11 cellular contexts compared by ENCODE assay signal in genomic region chr3:71392277-71392676, GRCh38.
A peak's percentile ranks its signal among the peaks of the same experiment; 100 is the strongest.
DNase-seq lines count a peak whose midpoint lies in the region; ATAC-seq and TF ChIP-seq lines count a peak whose summit lies in the region.
"Had no signal": no experiment of that assay in that cellular context is flagged by ENCODE, and none has a peak within 500 bp of the region (broad histone marks: within the 10 kb centered on the region; RNA-seq: fewer than 3 reads in every experiment).

No MANE protein-coding gene starts in this region.

- H3K4me1 Mint-ChIP-seq in activated naive CD8-positive, alpha-beta T cell treated with anti-CD3 and anti-CD28 coated beads for 36 hours: peaks cover 77% of the 10 kb centered on the region
- H3K4me1 Mint-ChIP-seq in neural progenitor cell: peaks cover 13% of the 10 kb centered on the region
- H3K4me1 Mint-ChIP-seq in stimulated activated effector memory CD8-positive, alpha-beta T cell treated with anti-CD3 and anti-CD28 coated beads, Interleukin-12 subunit alpha, Interleukin-12 subunit beta, amount 100 ng/mL, for 72 hours: peaks cover 30% of the 10 kb centered on the region

- no peak overlapping the region for H2AFZ ChIP-seq in neural progenitor cell (replicated peaks)

- H3K4me3 Mint-ChIP-seq in activated naive CD8-positive, alpha-beta T cell treated with anti-CD3 and anti-CD28 coated beads for 36 hours: peak overlapping the region; percentile 40
- H3K4me3 Mint-ChIP-seq in neural progenitor cell: no peak overlapping the region
- no peak overlapping the region for H3K4me3 Mint-ChIP-seq in stimulated activated effector memory CD8-positive, alpha-beta T cell treated with anti-CD3 and anti-CD28 coated beads, Interleukin-12 subunit alpha, Interleukin-12 subunit beta, amount 100 ng/mL, for 72 hours

- H3K27ac ChIP-seq in neural progenitor cell: no peak overlapping the region

- peaks cover 8% of the 10 kb centered on the region for H3F3A ChIP-seq in neural progenitor cell (ENCODE audit: low read depth)

- H4K20me1 ChIP-seq in neural progenitor cell (ENCODE audit: low read depth): no peaks in the 10 kb centered on the region

- peaks cover 18% of the 10 kb centered on the region for H3K36me3 Mint-ChIP-seq in activated naive CD8-positive, alpha-beta T cell treated with anti-CD3 and anti-CD28 coated beads for 36 hours
- H3K36me3 Mint-ChIP-seq in neural progenitor cell: no peaks in the 10 kb centered on the region
- H3K36me3 Mint-ChIP-seq in stimulated activated effector memory CD8-positive, alpha-beta T cell treated with anti-CD3 and anti-CD28 coated beads, Interleukin-12 subunit alpha, Interleukin-12 subunit beta, amount 100 ng/mL, for 72 hours: peaks cover 11% of the 10 kb centered on the region

- H3K79me2 ChIP-seq in neural progenitor cell (ENCODE audit: low read depth): no peaks in the 10 kb centered on the region

- peaks cover 3% of the 10 kb centered on the region for H3K9me3 Mint-ChIP-seq in activated naive CD8-positive, alpha-beta T cell treated with anti-CD3 and anti-CD28 coated beads for 36 hours
- H3K9me3 Mint-ChIP-seq in neural progenitor cell: no peaks in the 10 kb centered on the region
- H3K9me3 Mint-ChIP-seq in stimulated activated effector memory CD8-positive, alpha-beta T cell treated with anti-CD3 and anti-CD28 coated beads, Interleukin-12 subunit alpha, Interleukin-12 subunit beta, amount 100 ng/mL, for 72 hours: no peaks in the 10 kb centered on the region

- no peak overlapping the region for H3K4me2 ChIP-seq in neural progenitor cell

- no peak for DNase-seq in activated naive CD8-positive, alpha-beta T cell treated with anti-CD3 and anti-CD28 coated beads for 36 hours
- no peak for DNase-seq in neural progenitor cell (ENCODE audit: low spot score)
- DNase-seq in HCEC 1CT: no peak
- no peak for DNase-seq in stimulated activated effector memory CD8-positive, alpha-beta T cell treated with anti-CD3 and anti-CD28 coated beads, Interleukin-12 subunit alpha, Interleukin-12 subunit beta, amount 100 ng/mL, for 72 hours (ENCODE audit: low spot score in 2 of 2)
- DNase-seq in iPS-NIHi7 (ENCODE audit: extremely low spot score): no peak
- DNase-seq: activated gamma-delta T cell treated with Interleukin-2 at 50 U/mL for 16 hours, occipital lobe, stomach had no signal

- peak; percentile 72 for ATAC-seq in GM18498 (IDR thresholded peaks at IDR 0.05; ENCODE audit: unreplicated experiment)
- peak; percentile 67 for ATAC-seq in GM21390 (IDR thresholded peaks at IDR 0.05; ENCODE audit: unreplicated experiment)
- ATAC-seq in HG03432 (IDR thresholded peaks at IDR 0.05; ENCODE audit: unreplicated experiment): peak; percentile 86
- no peak for ATAC-seq in stimulated activated effector memory CD8-positive, alpha-beta T cell treated with anti-CD3 and anti-CD28 coated beads, Interleukin-12 subunit alpha, Interleukin-12 subunit beta, amount 100 ng/mL, for 72 hours

- no peaks in the 10 kb centered on the region for H3K27me3 ChIP-seq in neural progenitor cell
- H3K27me3 ChIP-seq: stomach had no signal

- H3K4me1 ChIP-seq in neural progenitor cell: peaks cover 14% of the 10 kb centered on the region

- H3K9ac ChIP-seq in neural progenitor cell: no peak overlapping the region

- TF ChIP-seq CTCF in neural progenitor cell (IDR thresholded peaks at IDR 0.05): no peak

- peak overlapping the region; percentile 98 for H3K27ac Mint-ChIP-seq in activated naive CD8-positive, alpha-beta T cell treated with anti-CD3 and anti-CD28 coated beads for 36 hours
- no peak overlapping the region for H3K27ac Mint-ChIP-seq in neural progenitor cell
- no peak overlapping the region for H3K27ac Mint-ChIP-seq in stimulated activated effector memory CD8-positive, alpha-beta T cell treated with anti-CD3 and anti-CD28 coated beads, Interleukin-12 subunit alpha, Interleukin-12 subunit beta, amount 100 ng/mL, for 72 hours

- H3K9me3 ChIP-seq in neural progenitor cell (ENCODE audit: low read depth): no peaks in the 10 kb centered on the region
- H3K9me3 ChIP-seq: stomach had no signal

- no peaks in the 10 kb centered on the region for H3K27me3 Mint-ChIP-seq in activated naive CD8-positive, alpha-beta T cell treated with anti-CD3 and anti-CD28 coated beads for 36 hours
- H3K27me3 Mint-ChIP-seq in neural progenitor cell (ENCODE audit: insufficient read depth, low read depth): no peaks in the 10 kb centered on the region

- no peak overlapping the region for H3K4me3 ChIP-seq in neural progenitor cell
- H3K4me3 ChIP-seq: stomach had no signal

- H3K36me3 ChIP-seq in neural progenitor cell: no peaks in the 10 kb centered on the region
- H3K36me3 ChIP-seq: stomach had no signal
